Comparison of ENCODE assay signal across 26 cellular contexts in the genomic region with DNA sequence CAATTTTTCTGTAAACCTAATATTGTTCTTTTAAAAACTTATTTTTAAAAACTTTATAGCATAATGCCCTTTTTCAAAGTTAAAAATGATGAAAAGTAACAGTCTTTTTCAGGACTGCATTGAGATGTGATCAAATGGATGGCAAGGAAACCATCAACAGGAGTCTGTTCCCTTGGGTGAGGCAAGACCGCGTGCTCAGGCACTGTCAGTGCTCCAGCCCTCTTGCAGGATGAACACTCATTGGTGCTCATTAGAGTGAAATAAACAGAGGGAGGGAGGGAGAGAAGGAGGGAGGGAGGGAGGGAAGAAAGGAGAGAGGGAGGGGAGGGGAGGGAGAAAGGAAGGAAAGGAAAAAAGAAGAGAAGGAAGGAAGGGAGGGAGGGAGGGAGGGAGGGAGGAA.
"Had no signal": no experiment of that assay in that cellular context is flagged by ENCODE, and none has a peak within 500 bp of the region (broad histone marks: within the 10 kb centered on the region; RNA-seq: fewer than 3 reads in every experiment).

No MANE protein-coding gene starts in this region.

- H3K9me3 ChIP-seq: esophagus muscularis mucosa, gastrocnemius medialis, pancreas, prostate gland, thoracic aorta, upper lobe of left lung, vagina had no signal

- H3K36me3 ChIP-seq: esophagus muscularis mucosa, gastrocnemius medialis, pancreas, prostate gland, thoracic aorta, upper lobe of left lung, vagina had no signal

- H3K27me3 ChIP-seq: esophagus muscularis mucosa, gastrocnemius medialis, pancreas, upper lobe of left lung, vagina had no signal

- H3K4me3 ChIP-seq: esophagus muscularis mucosa, gastrocnemius medialis, pancreas, prostate gland, thoracic aorta, upper lobe of left lung, vagina had no signal

- FAIRE-seq: bronchial epithelial cell, colon, kidney, pancreas, small intestine had no signal

- H3K27ac ChIP-seq: esophagus muscularis mucosa, gastrocnemius medialis, pancreas, prostate gland, thoracic aorta, upper lobe of left lung, vagina had no signal

- DNase-seq: activated CD4-positive, alpha-beta T cell treated with anti-CD3 and anti-CD28 coated beads for 36 hours; activated CD4-positive, CD25-positive, alpha-beta regulatory T cell; activated CD8-positive, alpha-beta memory T cell treated with anti-CD3 and anti-CD28 coated beads, Interleukin-2, amount 10 ng/mL, durations not matched to agents 7 days and 5 days; activated CD8-positive, alpha-beta T cell treated with anti-CD3 and anti-CD28 coated beads, Interleukin-2, amount 10 ng/mL, durations not matched to agents 7 days and 5 days; activated T-cell treated with anti-CD3 and anti-CD28 coated beads, Interleukin-2, amount 50 U/mL, for 48 hours; anterior cingulate cortex; dermis blood vessel endothelial cell; effector CD4-positive, alpha-beta T cell; glutamatergic neuron; mesenchymal stem cell; naive thymus-derived CD8-positive, alpha-beta T cell; nucleus accumbens; retina; small intestine; stimulated activated CD4-positive, alpha-beta T cell treated with anti-CD3 and anti-CD28 coated beads, Interleukin-4, amount 100 ng/mL, for 24 hours; upper lobe of left lung had no signal

- ATAC-seq: activated CD4-positive, alpha-beta T cell treated with anti-CD3 and anti-CD28 coated beads for 36 hours; activated CD8-positive, alpha-beta memory T cell treated with anti-CD3 and anti-CD28 coated beads, Interleukin-2, amount 10 ng/mL, durations not matched to agents 7 days and 5 days; activated CD8-positive, alpha-beta T cell treated with anti-CD3 and anti-CD28 coated beads, Interleukin-2, amount 10 ng/mL, durations not matched to agents 7 days and 5 days; gastrocnemius medialis; naive thymus-derived CD8-positive, alpha-beta T cell; pancreas; sciatic nerve had no signal

- H3K4me1 ChIP-seq: gastrocnemius medialis, pancreas, prostate gland, upper lobe of left lung, vagina had no signal
